In the genomic region with DNA sequence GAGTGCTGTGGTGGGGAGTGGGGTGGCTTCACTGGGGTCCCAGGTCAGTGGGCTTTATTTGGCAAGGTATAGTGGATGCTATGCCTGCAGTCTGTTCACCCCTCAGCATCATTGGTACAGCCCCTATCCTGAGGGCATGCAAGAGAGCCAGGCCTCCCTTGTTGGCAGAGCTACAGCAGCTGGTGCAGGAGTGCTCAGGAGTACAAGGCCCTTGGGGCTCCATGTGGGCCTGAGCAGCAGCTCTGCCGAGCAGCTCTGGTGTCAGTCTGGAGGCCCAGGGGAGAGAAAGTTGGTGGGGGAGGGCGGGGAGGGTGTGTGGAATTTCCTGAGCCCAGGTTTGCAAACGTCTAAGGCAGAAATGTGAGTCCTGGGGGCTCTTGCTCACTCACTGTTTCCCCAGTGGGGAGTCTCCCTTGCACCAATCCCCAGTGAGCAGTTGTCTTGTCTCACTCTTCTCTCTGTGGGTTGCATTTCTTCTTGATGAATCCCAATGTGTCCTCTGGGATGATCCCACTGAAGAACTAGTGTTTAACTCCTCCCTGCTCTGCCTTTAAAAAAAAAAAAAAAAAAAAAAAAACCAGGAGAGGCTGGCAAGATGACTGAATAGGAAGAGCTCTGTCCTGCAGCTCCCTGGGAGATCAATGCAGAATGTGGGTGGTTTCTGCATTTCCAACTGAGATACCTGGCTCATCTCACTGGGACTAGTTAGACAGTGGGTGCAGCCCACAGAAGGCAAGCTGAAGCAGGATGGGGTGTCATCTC, we compare ENCODE assay signal across 27 cellular contexts. TPM values are rescaled to one million over a fixed set of nuclear protein-coding genes. Genes with fewer than 3 reads are reported as not detected.
DNase-seq lines count a peak whose midpoint lies in the region; ATAC-seq and TF ChIP-seq lines count a peak whose summit lies in the region.
"Had no signal": no experiment of that assay in that cellular context is flagged by ENCODE, and none has a peak within 500 bp of the region (broad histone marks: within the 10 kb centered on the region; RNA-seq: fewer than 3 reads in every experiment).

No MANE protein-coding gene starts in this region.

- CTCF ChIA-PET in WTC11 (lab: Charles Lee) = interaction anchor here (0.6 to 1.8 kb wide), 4 partner anchors 18 to 195 kb away, joined by 3 to 6 read pairs (median 4); no protein-coding TSS in a partner anchor

- H3K4me1 ChIP-seq in HUES48 (ENCODE audit: control insufficient read depth, insufficient read depth, low read length) = peaks cover 20% of the 10 kb centered on the region
- H3K4me1 ChIP-seq in heart right ventricle = no peaks in the 10 kb centered on the region
- H3K4me1 ChIP-seq: BLaER1, parathyroid adenoma had no signal

- no peaks in the 10 kb centered on the region for H3K36me3 ChIP-seq in HUES48 (ENCODE audit: control insufficient read depth, insufficient read depth, low read length)
- H3K36me3 ChIP-seq in heart right ventricle = no peaks in the 10 kb centered on the region
- H3K36me3 ChIP-seq: BLaER1, MG63, WERI-Rb-1 had no signal

- intact Hi-C loops in heart right ventricle (cut with DNase I) = no loop called here

- TF ChIP-seq CTCF in WTC11 (IDR thresholded peaks at IDR 0.05) (no peak), heart right ventricle (IDR thresholded peaks at IDR 0.05) (no peak)

- H3K27me3 Mint-ChIP-seq in WTC11 (ENCODE audit: low read depth) = peaks cover 4% of the 10 kb centered on the region; the same call in 1 of the 2 replicates

- no peak overlapping the region for H3K27ac Mint-ChIP-seq in WTC11
- H3K27ac Mint-ChIP-seq: activated CD8-positive, alpha-beta memory T cell treated with anti-CD3 and anti-CD28 coated beads, Interleukin-2, amount 10 ng/mL, durations not matched to agents 7 days and 5 days; activated T-cell treated with anti-CD3 and anti-CD28 coated beads, Interleukin-2, amount 50 U/mL, for 72 hours; natural killer cell treated with Interleukin-12 subunit alpha and Interleukin-12 subunit beta and Interleukin-15 and Interleukin-18, amount 100 ng/mL, for 72 hours had no signal

- ATAC-seq in WTC11 (peak; percentile 79), heart right ventricle (no peak)
- ATAC-seq: activated CD8-positive, alpha-beta memory T cell treated with anti-CD3 and anti-CD28 coated beads, Interleukin-2, amount 10 ng/mL, durations not matched to agents 7 days and 5 days; activated T-cell treated with anti-CD3 and anti-CD28 coated beads, Interleukin-2, amount 50 U/mL, for 72 hours; K562; right cardiac atrium had no signal

- H3K9ac ChIP-seq in HUES48 (ENCODE audit: low read depth, low read length) = no peak overlapping the region
- H3K9ac ChIP-seq: BLaER1, parathyroid adenoma had no signal

- DNase-seq in DMS79 treated with DMSO at 0.1 percent for 48 hours (lab: John Stamatoyannopoulos, UW) (peak; percentile 91), WTC11 (ENCODE audit: low spot score) (no peak), iPS-NIHi7 (ENCODE audit: extremely low spot score) (peak; percentile 46), heart right ventricle (no peak), NCI-H446 (lab: John Stamatoyannopoulos, UW) (no peak), SIG-M5 (lab: John Stamatoyannopoulos, UW) (no peak), NCI-H1694 treated with DMSO at 0.1 percent for 48 hours (lab: John Stamatoyannopoulos, UW) (no peak)
- DNase-seq: ACHN; activated CD4-positive, alpha-beta T cell treated with anti-CD3 and anti-CD28 coated beads, Interleukin-2, amount 50 U/mL, for 1 hour; activated CD8-positive, alpha-beta memory T cell treated with anti-CD3 and anti-CD28 coated beads, Interleukin-2, amount 10 ng/mL, durations not matched to agents 7 days and 5 days; activated naive CD4-positive, alpha-beta T cell treated with anti-CD3 and anti-CD28 coated beads, Interleukin-2, amount 50 U/mL, for 16 hours; activated T-cell treated with anti-CD3 and anti-CD28 coated beads, Interleukin-2, amount 50 U/mL, for 72 hours; dermis blood vessel endothelial cell; MG63; right cardiac atrium; RPMI8226; stimulated activated CD4-positive, alpha-beta T cell treated with anti-CD3 and anti-CD28 coated beads, Interleukin-12 subunit alpha, Interleukin-12 subunit beta, amount 100 ng/mL, for 4 hours; stimulated activated CD4-positive, alpha-beta T cell treated with anti-CD3 and anti-CD28 coated beads, Interleukin-4, amount 100 ng/mL, for 4 hours; stimulated activated naive CD4-positive, alpha-beta T cell treated with Interleukin-2 at 50 U/mL for 16 hours; WERI-Rb-1 had no signal

- H3K36me3 Mint-ChIP-seq in WTC11 = peaks cover 17% of the 10 kb centered on the region
- H3K36me3 Mint-ChIP-seq: activated CD8-positive, alpha-beta memory T cell treated with anti-CD3 and anti-CD28 coated beads, Interleukin-2, amount 10 ng/mL, durations not matched to agents 7 days and 5 days had no signal

- H3K27ac ChIP-seq in HUES48 (ENCODE audit: low read depth, low read length) = peak overlapping the region; percentile 82
- H3K27ac ChIP-seq in heart right ventricle = no peak overlapping the region
- H3K27ac ChIP-seq: BLaER1, parathyroid adenoma, WERI-Rb-1 had no signal

- H3K9me3 Mint-ChIP-seq in WTC11 = peaks cover 20% of the 10 kb centered on the region

- H3K9me3 ChIP-seq in HUES48 (ENCODE audit: control insufficient read depth, insufficient read depth, low read length) (no peaks in the 10 kb centered on the region), heart right ventricle (peaks cover 0 to 36% (median 0%) of the 10 kb centered on the region in 11 donors)
- H3K9me3 ChIP-seq: MG63 had no signal

- POLR2A ChIA-PET in WTC11 (lab: Charles Lee) = no interaction called here

- H3K4me3 ChIP-seq in HUES48 (ENCODE audit: low read depth, low read length) (no peak overlapping the region), heart right ventricle (no peak overlapping the region)
- H3K4me3 ChIP-seq: BLaER1, K562, MG63 had no signal

- no peaks in the 10 kb centered on the region for H3K27me3 ChIP-seq in HUES48 (ENCODE audit: control insufficient read depth, insufficient read depth, low read length)
- H3K27me3 ChIP-seq in heart right ventricle = peaks cover 0 to 10% (median 0%) of the 10 kb centered on the region in 7 donors
- H3K27me3 ChIP-seq: BLaER1, MG63 had no signal

- H3K4me1 Mint-ChIP-seq in WTC11 = peaks cover 34% of the 10 kb centered on the region
- H3K4me1 Mint-ChIP-seq: activated CD8-positive, alpha-beta memory T cell treated with anti-CD3 and anti-CD28 coated beads, Interleukin-2, amount 10 ng/mL, durations not matched to agents 7 days and 5 days had no signal

- 20 to 31% methylated on average over 3 of the region's 3 CpGs for WGBS in heart right ventricle, 2 donors

- no peak overlapping the region for H3K4me3 Mint-ChIP-seq in WTC11
- H3K4me3 Mint-ChIP-seq: activated CD8-positive, alpha-beta memory T cell treated with anti-CD3 and anti-CD28 coated beads, Interleukin-2, amount 10 ng/mL, durations not matched to agents 7 days and 5 days; activated T-cell treated with anti-CD3 and anti-CD28 coated beads, Interleukin-2, amount 50 U/mL, for 72 hours; natural killer cell treated with Interleukin-12 subunit alpha and Interleukin-12 subunit beta and Interleukin-15 and Interleukin-18, amount 100 ng/mL, for 72 hours had no signal

TF ChIP-seq in WTC11, 78 proteins besides CTCF, POLR2A, EP300 and RAD21 (continues in another document):
- TF ChIP-seq ZNF232 (CRISPR knock-in tag; IDR thresholded peaks at IDR 0.05) (no peak), NR3C1 (CRISPR knock-in tag; conservative IDR thresholded peaks at IDR 0.05; ENCODE audit: low read depth) (no peak), ETV6 (CRISPR knock-in tag; IDR thresholded peaks at IDR 0.05) (no peak), ZNF317 (CRISPR knock-in tag; IDR thresholded peaks at IDR 0.05; ENCODE audit: borderline replicate concordance, low read depth) (no peak), HMGA2 (CRISPR knock-in tag; IDR thresholded peaks at IDR 0.05) (no peak), RELA (CRISPR knock-in tag; IDR thresholded peaks at IDR 0.05; ENCODE audit: borderline replicate concordance) (no peak), NR1H2 (CRISPR knock-in tag; IDR thresholded peaks at IDR 0.05) (no peak), FOXP1 (CRISPR knock-in tag; IDR thresholded peaks at IDR 0.05; ENCODE audit: borderline replicate concordance) (no peak), ZNF138 (CRISPR knock-in tag; conservative IDR thresholded peaks at IDR 0.05) (no peak)
- TF ChIP-seq, protein P1, sequence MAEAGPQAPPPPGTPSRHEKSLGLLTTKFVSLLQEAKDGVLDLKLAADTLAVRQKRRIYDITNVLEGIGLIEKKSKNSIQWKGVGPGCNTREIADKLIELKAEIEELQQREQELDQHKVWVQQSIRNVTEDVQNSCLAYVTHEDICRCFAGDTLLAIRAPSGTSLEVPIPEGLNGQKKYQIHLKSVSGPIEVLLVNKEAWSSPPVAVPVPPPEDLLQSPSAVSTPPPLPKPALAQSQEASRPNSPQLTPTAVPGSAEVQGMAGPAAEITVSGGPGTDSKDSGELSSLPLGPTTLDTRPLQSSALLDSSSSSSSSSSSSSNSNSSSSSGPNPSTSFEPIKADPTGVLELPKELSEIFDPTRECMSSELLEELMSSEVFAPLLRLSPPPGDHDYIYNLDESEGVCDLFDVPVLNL (CRISPR knock-in tag; IDR thresholded peaks at IDR 0.05; ENCODE audit: borderline replicate concordance, low read depth) = no peak
- TF ChIP-seq, protein P2, sequence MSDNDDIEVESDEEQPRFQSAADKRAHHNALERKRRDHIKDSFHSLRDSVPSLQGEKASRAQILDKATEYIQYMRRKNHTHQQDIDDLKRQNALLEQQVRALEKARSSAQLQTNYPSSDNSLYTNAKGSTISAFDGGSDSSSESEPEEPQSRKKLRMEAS (CRISPR knock-in tag; IDR thresholded peaks at IDR 0.05) = no peak
- TF ChIP-seq, protein P3, sequence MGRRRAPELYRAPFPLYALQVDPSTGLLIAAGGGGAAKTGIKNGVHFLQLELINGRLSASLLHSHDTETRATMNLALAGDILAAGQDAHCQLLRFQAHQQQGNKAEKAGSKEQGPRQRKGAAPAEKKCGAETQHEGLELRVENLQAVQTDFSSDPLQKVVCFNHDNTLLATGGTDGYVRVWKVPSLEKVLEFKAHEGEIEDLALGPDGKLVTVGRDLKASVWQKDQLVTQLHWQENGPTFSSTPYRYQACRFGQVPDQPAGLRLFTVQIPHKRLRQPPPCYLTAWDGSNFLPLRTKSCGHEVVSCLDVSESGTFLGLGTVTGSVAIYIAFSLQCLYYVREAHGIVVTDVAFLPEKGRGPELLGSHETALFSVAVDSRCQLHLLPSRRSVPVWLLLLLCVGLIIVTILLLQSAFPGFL (CRISPR knock-in tag; IDR thresholded peaks at IDR 0.05; ENCODE audit: borderline replicate concordance) = no peak

RNA-seq across cellular contexts. Expression of a gene that starts 39.5 kb away (rescaled TPM):
- total RNA-seq in WTC11 (2021) (1.3 to 1.9 TPM (median 1.4 TPM) in 3 replicates), heart right ventricle (1 to 10 TPM in 6 of 10 donors, under 1 TPM in 4; 0.28 to 2.2 (median 1.1) TPM)
- 1 to 10 TPM; 2.1 to 4.1 TPM for polyA plus RNA-seq in heart right ventricle
- total RNA-seq: activated CD8-positive, alpha-beta memory T cell treated with anti-CD3 and anti-CD28 coated beads, Interleukin-2, amount 10 ng/mL, durations not matched to agents 7 days and 5 days; activated T-cell treated with anti-CD3 and anti-CD28 coated beads, Interleukin-2, amount 50 U/mL, for 72 hours; K562; natural killer cell treated with Interleukin-12 subunit alpha and Interleukin-12 subunit beta and Interleukin-15 and Interleukin-18, amount 100 ng/mL, for 72 hours had no signal

RNA-seq across cellular contexts. Expression of a gene that starts 42.7 kb away (rescaled TPM):
- total RNA-seq in WTC11 (2021) (0.11 to 0.53 TPM (median 0.23 TPM) in 3 replicates), heart right ventricle (under 1 TPM in 1 of 10 donors, not detected in 9; 0.25 TPM)
- under 1 TPM; 0.01 to 0.15 TPM for polyA plus RNA-seq in heart right ventricle
- total RNA-seq: activated CD8-positive, alpha-beta memory T cell treated with anti-CD3 and anti-CD28 coated beads, Interleukin-2, amount 10 ng/mL, durations not matched to agents 7 days and 5 days; activated T-cell treated with anti-CD3 and anti-CD28 coated beads, Interleukin-2, amount 50 U/mL, for 72 hours; cardiac septum; Daoy; dermis blood vessel endothelial cell; K562; natural killer cell treated with Interleukin-12 subunit alpha and Interleukin-12 subunit beta and Interleukin-15 and Interleukin-18, amount 100 ng/mL, for 72 hours had no signal
- polyA plus RNA-seq: K562, right cardiac atrium had no signal

Comparison
In these comparisons a context has a peak if more than half of its experiments do, and no peak if none do; other contexts are left out.
1. DNase-seq: peak in DMS79 treated with DMSO at 0.1 percent for 48 hours (single experiment) and iPS-NIHi7 (single experiment); none in WTC11 (single experiment), heart right ventricle (0 of 2), NCI-H446 (0 of 2), SIG-M5 (single experiment) and NCI-H1694 treated with DMSO at 0.1 percent for 48 hours (single experiment).